ENCODE assay signal across 1 cellular context in genomic region chr19:860481-861098, GRCh38.
TF ChIP-seq lines count a peak whose summit lies in the region.

No MANE protein-coding gene starts in this region.

TF ChIP-seq in K562, 482 proteins besides CTCF, POLR2A, EP300 and RAD21 (continued from another document and continues in another):
- TF ChIP-seq EP400 (IDR thresholded peaks at IDR 0.05) = peak; percentile 28; the same call in 1 of the 2 replicates
- no peak for TF ChIP-seq ZNF583 (CRISPR knock-in tag; IDR thresholded peaks at IDR 0.05)
- no peak for TF ChIP-seq THAP7 (CRISPR knock-in tag; IDR thresholded peaks at IDR 0.05)
- TF ChIP-seq NONO (IDR thresholded peaks at IDR 0.05; ENCODE audit: low read depth in 2 of 2, low read length in 1 of 2) = peak; percentile 83 to 87; a peak in 3 of 4 replicates
- TF ChIP-seq, protein P1, sequence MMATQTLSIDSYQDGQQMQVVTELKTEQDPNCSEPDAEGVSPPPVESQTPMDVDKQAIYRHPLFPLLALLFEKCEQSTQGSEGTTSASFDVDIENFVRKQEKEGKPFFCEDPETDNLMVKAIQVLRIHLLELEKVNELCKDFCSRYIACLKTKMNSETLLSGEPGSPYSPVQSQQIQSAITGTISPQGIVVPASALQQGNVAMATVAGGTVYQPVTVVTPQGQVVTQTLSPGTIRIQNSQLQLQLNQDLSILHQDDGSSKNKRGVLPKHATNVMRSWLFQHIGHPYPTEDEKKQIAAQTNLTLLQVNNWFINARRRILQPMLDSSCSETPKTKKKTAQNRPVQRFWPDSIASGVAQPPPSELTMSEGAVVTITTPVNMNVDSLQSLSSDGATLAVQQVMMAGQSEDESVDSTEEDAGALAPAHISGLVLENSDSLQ (IDR thresholded peaks at IDR 0.05) = no peak
- no peak for TF ChIP-seq SIN3B (IDR thresholded peaks at IDR 0.05; ENCODE audit: low read depth)
- no peak for TF ChIP-seq ZNF77 (CRISPR knock-in tag; IDR thresholded peaks at IDR 0.05)
- TF ChIP-seq EZH2 (IDR thresholded peaks at IDR 0.05; ENCODE audit: borderline replicate concordance, low read depth, low read length) = no peak
- no peak for TF ChIP-seq PHF21A (IDR thresholded peaks at IDR 0.05; ENCODE audit: borderline replicate concordance, low read depth)
- no peak for TF ChIP-seq C11orf30 (IDR thresholded peaks at IDR 0.05; ENCODE audit: low read depth)
- TF ChIP-seq COPS2 (conservative IDR thresholded peaks at IDR 0.05) = no peak
- TF ChIP-seq BRD4 (IDR thresholded peaks at IDR 0.05) = no peak
- peak in 1 of 2 experiments; percentile 79; a peak in 2 of 4 replicates for TF ChIP-seq TRIM24 (IDR thresholded peaks at IDR 0.05)
- no peak for TF ChIP-seq ZFP36 (IDR thresholded peaks at IDR 0.05; ENCODE audit: low read depth, low read length, partially characterized antibody)
- TF ChIP-seq VEZF1 (CRISPR knock-in tag; IDR thresholded peaks at IDR 0.05) = peak; percentile 97
- no peak for TF ChIP-seq MCM7 (IDR thresholded peaks at IDR 0.05)
- no peak for TF ChIP-seq ILF3 (IDR thresholded peaks at IDR 0.05; ENCODE audit: borderline replicate concordance)
- TF ChIP-seq IRF9 (tag; IDR thresholded peaks at IDR 0.05) = no peak
- peak; percentile 11 for TF ChIP-seq NEUROD1 (IDR thresholded peaks at IDR 0.05; ENCODE audit: borderline replicate concordance, low read depth, low read length, partially characterized antibody)
- no peak for TF ChIP-seq ZNF134 (CRISPR knock-in tag; conservative IDR thresholded peaks at IDR 0.05)
- no peak for TF ChIP-seq SREBF1 (IDR thresholded peaks at IDR 0.05; ENCODE audit: borderline replicate concordance, low read depth, low read length)
- no peak for TF ChIP-seq DPF2 (IDR thresholded peaks at IDR 0.05)
- TF ChIP-seq ZFX (CRISPR knock-in tag; IDR thresholded peaks at IDR 0.05) = peak; percentile 54; the same call in 1 of the 2 replicates
- TF ChIP-seq NR2C2 (CRISPR knock-in tag; IDR thresholded peaks at IDR 0.05) = no peak; the same call in 1 of the 2 replicates
- TF ChIP-seq NR2C2 (tag; IDR thresholded peaks at IDR 0.05) = 0 out of 2 replicates have a peak, but pooled peaks have one; percentile 16
- peak; percentile 88 for TF ChIP-seq RBFOX2 (IDR thresholded peaks at IDR 0.05; ENCODE audit: low read depth, low read length)
- TF ChIP-seq TAF15 (IDR thresholded peaks at IDR 0.05; ENCODE audit: low read depth, low read length) = no peak
- TF ChIP-seq EWSR1 (IDR thresholded peaks at IDR 0.05; ENCODE audit: borderline replicate concordance, low read depth, partially characterized antibody) = no peak
- no peak for TF ChIP-seq TAF7 (tag; IDR thresholded peaks at IDR 0.05)
- no peak for TF ChIP-seq RNF219 (CRISPR knock-in tag; IDR thresholded peaks at IDR 0.05)
- no peak for TF ChIP-seq CBX8 (IDR thresholded peaks at IDR 0.05; ENCODE audit: borderline replicate concordance, extremely low read depth, low read depth, low read length, poor library complexity, severe bottlenecking)
- TF ChIP-seq CC2D1A (IDR thresholded peaks at IDR 0.05) = no peak
- TF ChIP-seq MAFK (IDR thresholded peaks at IDR 0.05; ENCODE audit: low read length) = no peak
- peak; percentile 96 for TF ChIP-seq ADNP (tag; IDR thresholded peaks at IDR 0.05)
- TF ChIP-seq, protein P2, sequence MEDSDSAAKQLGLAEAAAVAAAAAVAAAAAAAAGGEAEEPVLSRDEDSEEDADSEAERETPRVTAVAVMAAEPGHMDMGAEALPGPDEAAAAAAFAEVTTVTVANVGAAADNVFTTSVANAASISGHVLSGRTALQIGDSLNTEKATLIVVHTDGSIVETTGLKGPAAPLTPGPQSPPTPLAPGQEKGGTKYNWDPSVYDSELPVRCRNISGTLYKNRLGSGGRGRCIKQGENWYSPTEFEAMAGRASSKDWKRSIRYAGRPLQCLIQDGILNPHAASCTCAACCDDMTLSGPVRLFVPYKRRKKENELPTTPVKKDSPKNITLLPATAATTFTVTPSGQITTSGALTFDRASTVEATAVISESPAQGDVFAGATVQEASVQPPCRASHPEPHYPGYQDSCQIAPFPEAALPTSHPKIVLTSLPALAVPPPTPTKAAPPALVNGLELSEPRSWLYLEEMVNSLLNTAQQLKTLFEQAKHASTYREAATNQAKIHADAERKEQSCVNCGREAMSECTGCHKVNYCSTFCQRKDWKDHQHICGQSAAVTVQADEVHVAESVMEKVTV (CRISPR knock-in tag; IDR thresholded peaks at IDR 0.05) = no peak
- TF ChIP-seq ZZZ3 (IDR thresholded peaks at IDR 0.05) = no peak
- TF ChIP-seq, protein P3, sequence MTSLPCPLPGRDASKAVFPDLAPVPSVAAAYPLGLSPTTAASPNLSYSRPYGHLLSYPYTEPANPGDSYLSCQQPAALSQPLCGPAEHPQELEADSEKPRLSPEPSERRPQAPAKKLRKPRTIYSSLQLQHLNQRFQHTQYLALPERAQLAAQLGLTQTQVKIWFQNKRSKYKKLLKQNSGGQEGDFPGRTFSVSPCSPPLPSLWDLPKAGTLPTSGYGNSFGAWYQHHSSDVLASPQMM (CRISPR knock-in tag; IDR thresholded peaks at IDR 0.05) = no peak
- no peak for TF ChIP-seq E2F5 (CRISPR knock-in tag; IDR thresholded peaks at IDR 0.05)
- no peak for TF ChIP-seq NR4A1 (CRISPR knock-in tag; IDR thresholded peaks at IDR 0.05)
- TF ChIP-seq NR4A1 (tag; IDR thresholded peaks at IDR 0.05) = 0 out of 2 replicates have a peak, but pooled peaks have one; percentile 35
- no peak for TF ChIP-seq FIP1L1 (IDR thresholded peaks at IDR 0.05; ENCODE audit: low read depth, low read length, poor library complexity, severe bottlenecking)
- TF ChIP-seq BRCA1 (IDR thresholded peaks at IDR 0.05) = no peak
- no peak for TF ChIP-seq BRCA1 (CRISPR knock-in tag; IDR thresholded peaks at IDR 0.05)
- no peak for TF ChIP-seq HDAC2 (IDR thresholded peaks at IDR 0.05)
- no peak for TF ChIP-seq TFE3 (CRISPR knock-in tag; IDR thresholded peaks at IDR 0.05)
- TF ChIP-seq SNIP1 (IDR thresholded peaks at IDR 0.05; ENCODE audit: low read depth) = no peak
- peak; percentile 72; the same call in 1 of the 2 replicates for TF ChIP-seq SAFB (IDR thresholded peaks at IDR 0.05; ENCODE audit: borderline replicate concordance, low read depth, low read length)
- peak; percentile 65 for TF ChIP-seq RBBP5 (IDR thresholded peaks at IDR 0.05; ENCODE audit: borderline replicate concordance, insufficient read depth, low read length, poor library complexity, severe bottlenecking)
- peak; percentile 17 for TF ChIP-seq PCBP1 (IDR thresholded peaks at IDR 0.05; ENCODE audit: low read depth, low read length, poor library complexity, severe bottlenecking)
- no peak for TF ChIP-seq SMARCB1 (IDR thresholded peaks at IDR 0.05; ENCODE audit: insufficient read length, low read depth)
- TF ChIP-seq ZNF561 (CRISPR knock-in tag; conservative IDR thresholded peaks at IDR 0.05) = no peak
- TF ChIP-seq BCLAF1 (IDR thresholded peaks at IDR 0.05; ENCODE audit: borderline replicate concordance in 1 of 2, control insufficient read depth in 1 of 2, low read depth in 2 of 2, low read length in 1 of 2) = no peak
- no peak for TF ChIP-seq RFX1 (IDR thresholded peaks at IDR 0.05)
- TF ChIP-seq ZBTB49 (CRISPR knock-in tag; IDR thresholded peaks at IDR 0.05; ENCODE audit: borderline replicate concordance) = no peak
- TF ChIP-seq CHD1 (IDR thresholded peaks at IDR 0.05; ENCODE audit: low read length) = no peak
- no peak for TF ChIP-seq BACH1 (tag; IDR thresholded peaks at IDR 0.05)
- no peak for TF ChIP-seq ZSCAN32 (CRISPR knock-in tag; IDR thresholded peaks at IDR 0.05)
- no peak for TF ChIP-seq SLC30A9 (CRISPR knock-in tag; IDR thresholded peaks at IDR 0.05)
